In genomic region chr1:214361636-214362035, GRCh38 we compare ENCODE assay signal across 14 cellular contexts.
DNase-seq lines count a peak whose midpoint lies in the region; ATAC-seq and TF ChIP-seq lines count a peak whose summit lies in the region.
"Had no signal": no experiment of that assay in that cellular context is flagged by ENCODE, and none has a peak within 500 bp of the region (broad histone marks: within the 10 kb centered on the region; RNA-seq: fewer than 3 reads in every experiment).

No MANE protein-coding gene starts in this region.

- TF ChIP-seq CTCF in MCF 10A (IDR thresholded peaks at IDR 0.05; ENCODE audit: unreplicated experiment) = no peak
- TF ChIP-seq CTCF in breast epithelium (IDR thresholded peaks at IDR 0.05) = no peak
- no peak for TF ChIP-seq CTCF in endodermal cell (conservative IDR thresholded peaks at IDR 0.05)

- H3K9ac ChIP-seq in endodermal cell (ENCODE audit: extremely low read depth, low read length, poor library complexity, severe bottlenecking) (no peak overlapping the region), skeletal muscle tissue (ENCODE audit: low read depth in 1 of 3, low read length in 3 of 3) (no peak overlapping the region)

- H3K27ac Mint-ChIP-seq in MCF 10A (ENCODE audit: low read depth, unreplicated experiment) (peak overlapping the region; percentile 16), endodermal cell (no peak overlapping the region)

- H3K9me3 Mint-ChIP-seq in MCF 10A (ENCODE audit: unreplicated experiment) (no peaks in the 10 kb centered on the region), endodermal cell (no peaks in the 10 kb centered on the region)

- H3K4me3 ChIP-seq in breast epithelium (no peak overlapping the region), endodermal cell (ENCODE audit: low read length) (no peak overlapping the region), skeletal muscle tissue (ENCODE audit: low read length in 3 of 3) (peak overlapping the region in 1 of 3 donors; percentile 35)

- H3K4me1 ChIP-seq in breast epithelium = no peaks in the 10 kb centered on the region
- H3K4me1 ChIP-seq in endodermal cell (ENCODE audit: control insufficient read depth, insufficient read depth, low read length) = no peaks in the 10 kb centered on the region
- H3K4me1 ChIP-seq in skeletal muscle tissue (ENCODE audit: control insufficient read depth in 3 of 3, insufficient read depth in 3 of 3, low read length in 3 of 3) = peaks cover 21 to 40% (median 34%) of the 10 kb centered on the region in 3 donors

- H3K36me3 Mint-ChIP-seq in MCF 10A (ENCODE audit: insufficient read depth, unreplicated experiment) (peaks cover 100% of the 10 kb centered on the region), endodermal cell (ENCODE audit: low read depth) (peaks cover 74% of the 10 kb centered on the region)

- H3K27me3 ChIP-seq in breast epithelium (no peaks in the 10 kb centered on the region), endodermal cell (ENCODE audit: control insufficient read depth, insufficient read depth, low read length, poor library complexity, severe bottlenecking) (no peaks in the 10 kb centered on the region), skeletal muscle tissue (ENCODE audit: control insufficient read depth in 3 of 3, insufficient read depth in 3 of 3, low read length in 3 of 3) (no peaks in the 10 kb centered on the region)

- H3K36me3 ChIP-seq in breast epithelium = peaks cover 8% of the 10 kb centered on the region
- peaks cover 78% of the 10 kb centered on the region for H3K36me3 ChIP-seq in endodermal cell (ENCODE audit: control insufficient read depth, insufficient read depth, low read length)
- peaks cover 10 to 29% (median 18%) of the 10 kb centered on the region in 3 donors for H3K36me3 ChIP-seq in skeletal muscle tissue (ENCODE audit: control insufficient read depth in 3 of 3, insufficient read depth in 3 of 3, low read length in 3 of 3)

- CTCF ChIA-PET in MCF 10A (lab: Yijun Ruan, JAX) = interaction anchor here (0.5 to 5.1 kb wide), 10 partner anchors 9 to 277 kb away, joined by 3 to 32 read pairs (median 5); no protein-coding TSS in a partner anchor

- H3K27me3 Mint-ChIP-seq in MCF 10A (ENCODE audit: insufficient read depth, unreplicated experiment) (no peaks in the 10 kb centered on the region), endodermal cell (ENCODE audit: insufficient read depth) (no peaks in the 10 kb centered on the region)

- no peak overlapping the region for H3K4me3 Mint-ChIP-seq in MCF 10A (ENCODE audit: unreplicated experiment)
- H3K4me3 Mint-ChIP-seq in endodermal cell = no peak overlapping the region

- BruUV-seq in MCF 10A (replicated peaks; lab: Mats Ljungman, UMichigan) = no TSS peak

- TF ChIP-seq POLR2A in breast epithelium (IDR thresholded peaks at IDR 0.05) = no peak

- intact Hi-C loops in MCF 10A (cut with micrococcal nuclease) (no loop called here), breast epithelium (cut with DNase I; ENCODE audit: low total_unique reads) (no loop called here)

- no peak for ATAC-seq in GM18858 (IDR thresholded peaks at IDR 0.05; ENCODE audit: unreplicated experiment)

- POLR2A ChIA-PET in MCF 10A (lab: Yijun Ruan, JAX) = interaction anchor here (0.7 to 1.4 kb wide), 2 partner anchors 14 to 188 kb away, joined by 4 to 6 read pairs; no protein-coding TSS in a partner anchor

- H3K9me3 ChIP-seq in breast epithelium (no peaks in the 10 kb centered on the region), endodermal cell (ENCODE audit: control insufficient read depth, low read length) (no peaks in the 10 kb centered on the region), skeletal muscle tissue (ENCODE audit: control insufficient read depth in 3 of 3, low read length in 3 of 3) (no peaks in the 10 kb centered on the region)

- peaks cover 6% of the 10 kb centered on the region for H3K4me1 Mint-ChIP-seq in MCF 10A (ENCODE audit: insufficient read depth, unreplicated experiment)
- H3K4me1 Mint-ChIP-seq in endodermal cell = no peaks in the 10 kb centered on the region

- H3K27ac ChIP-seq in breast epithelium = no peak overlapping the region
- peak overlapping the region; percentile 31 for H3K27ac ChIP-seq in angular gyrus (ENCODE audit: low read depth, low read length)
- no peak overlapping the region for H3K27ac ChIP-seq in endodermal cell (ENCODE audit: low read depth, low read length)
- peak overlapping the region; percentile 80 for H3K27ac ChIP-seq in skeletal muscle tissue (ENCODE audit: low read depth, low read length)

- DNase-seq in MCF 10A (ENCODE audit: unreplicated experiment) (no peak), breast epithelium (ENCODE audit: low spot score in 2 of 2) (no peak), endodermal cell (peak; percentile 20), NCI-H510A treated with DMSO at 0.1 percent for 48 hours (lab: John Stamatoyannopoulos, UW) (no peak), HUDEP-2 (lab: John Stamatoyannopoulos, UW; ENCODE audit: unreplicated experiment in 76 of 76) (no peak)
- DNase-seq: COR-L47, DMS153, H7, NCI-H1436, NCI-H2029 treated with DMSO at 0.1 percent for 48 hours, NCI-H524 had no signal

- 67 to 89% methylated on average over 1 of the region's 1 CpG for WGBS in endodermal cell (ENCODE audit: insufficient coverage in 1 of 2, insufficient read length in 1 of 2), 2 experiments

Comparison
In these comparisons a context has a peak if more than half of its experiments do, and no peak if none do; other contexts are left out.
1. H3K27ac ChIP-seq: peak in angular gyrus (single experiment) and skeletal muscle tissue (single experiment); none in breast epithelium (0 of 2) and endodermal cell (single experiment).